2 cellular contexts compared by ENCODE assay signal in genomic region chr18:50609171-50609570, GRCh38. TPM values are rescaled to one million over a fixed set of nuclear protein-coding genes. Genes with fewer than 3 reads are reported as not detected.
"Had no signal": no experiment of that assay in that cellular context is flagged by ENCODE, and none has a peak within 500 bp of the region (broad histone marks: within the 10 kb centered on the region; RNA-seq: fewer than 3 reads in every experiment).

No MANE protein-coding gene starts in this region.

RNA-seq across cellular contexts. Expression of gene MAPK4, which starts 49.3 kb away (rescaled TPM):
- total RNA-seq: HFFc6 had no signal
- polyA plus RNA-seq: GM23248 had no signal
